8 cellular contexts compared by ENCODE assay signal in genomic region chr4:80178964-80179363, GRCh38. TPM values are rescaled to one million over a fixed set of nuclear protein-coding genes. Genes with fewer than 3 reads are reported as not detected.
"Had no signal": no experiment of that assay in that cellular context is flagged by ENCODE, and none has a peak within 500 bp of the region (broad histone marks: within the 10 kb centered on the region; RNA-seq: fewer than 3 reads in every experiment).

No MANE protein-coding gene starts in this region.

- H2AFZ ChIP-seq: GM23248 had no signal

- H3K9me3 ChIP-seq: HAP-1 had no signal

- H3K36me3 ChIP-seq: HAP-1 had no signal

- ATAC-seq: HCT116 had no signal

- H3K9ac ChIP-seq: GM23248 had no signal

- H3K4me1 ChIP-seq: HAP-1 had no signal

- H3K4me3 ChIP-seq: GM23248, HAP-1, K562 had no signal

- H3K27ac ChIP-seq: GM23248 had no signal

- DNase-seq: GM23248, GOT3, H7, IMR-90, KG1 had no signal

RNA-seq across cellular contexts. Expression of gene PRDM8, which starts 18.3 kb away (rescaled TPM):
- polyA plus RNA-seq: K562 had no signal
